15 cellular contexts compared by ENCODE assay signal in genomic region chr6:161303628-161304340, GRCh38. TPM values are rescaled to one million over a fixed set of nuclear protein-coding genes. Genes with fewer than 3 reads are reported as not detected.
DNase-seq lines count a peak whose midpoint lies in the region; ATAC-seq and TF ChIP-seq lines count a peak whose summit lies in the region.
"Had no signal": no experiment of that assay in that cellular context is flagged by ENCODE, and none has a peak within 500 bp of the region (broad histone marks: within the 10 kb centered on the region; RNA-seq: fewer than 3 reads in every experiment).

No MANE protein-coding gene starts in this region.

- no peaks in the 10 kb centered on the region for H4K20me1 ChIP-seq in osteoblast (ENCODE audit: insufficient read depth, low read length)
- H4K20me1 ChIP-seq: BLaER1 had no signal

- ATAC-seq in HG02759 (IDR thresholded peaks at IDR 0.05; ENCODE audit: unreplicated experiment) (no peak), HG03520 (IDR thresholded peaks at IDR 0.05; ENCODE audit: unreplicated experiment) (no peak)
- ATAC-seq: natural killer cell treated with Interleukin-12 subunit alpha and Interleukin-12 subunit beta and Interleukin-15 and Interleukin-18, amount 100 ng/mL, for 72 hours had no signal

- no peak for TF ChIP-seq CTCF in epithelial cell of esophagus (IDR thresholded peaks at IDR 0.05; ENCODE audit: insufficient read depth, low read depth, low read length, missing control alignments)
- TF ChIP-seq CTCF in osteoblast (IDR thresholded peaks at IDR 0.05; ENCODE audit: extremely low read depth, low read depth, low read length): no peak
- no peak for TF ChIP-seq CTCF in transverse colon (IDR thresholded peaks at IDR 0.05)

- no peak for TF ChIP-seq EP300 in transverse colon (IDR thresholded peaks at IDR 0.05; ENCODE audit: low read depth)

- peak overlapping the region; percentile 28 for H3K27ac ChIP-seq in osteoblast (ENCODE audit: low read depth, low read length)
- no peak overlapping the region for H3K27ac ChIP-seq in transverse colon
- H3K27ac ChIP-seq: BLaER1, suprapubic skin had no signal

- no peaks in the 10 kb centered on the region for H3K27me3 ChIP-seq in osteoblast (ENCODE audit: insufficient read depth, low read length)
- no peaks in the 10 kb centered on the region for H3K27me3 ChIP-seq in transverse colon
- H3K27me3 ChIP-seq: BLaER1, suprapubic skin had no signal

- H3K4me1 ChIP-seq in osteoblast (ENCODE audit: insufficient read depth, low read length) (peaks cover 29% of the 10 kb centered on the region), transverse colon (no peaks in the 10 kb centered on the region)
- H3K4me1 ChIP-seq: BLaER1 had no signal

- no peak for TF ChIP-seq POLR2A in transverse colon (IDR thresholded peaks at IDR 0.05)

- no peaks in the 10 kb centered on the region for H3K79me2 ChIP-seq in osteoblast (ENCODE audit: insufficient read depth, low read length)

- DNase-seq in GM03348 (ENCODE audit: low spot score): peak; percentile 25
- DNase-seq in RKO (ENCODE audit: low spot score): peak; percentile 48
- peak; percentile 34 for DNase-seq in epithelial cell of esophagus (ENCODE audit: low read depth)
- peak; percentile 91 for DNase-seq in osteoblast (ENCODE audit: insufficient read length, low spot score, missing footprints)
- no peak for DNase-seq in cerebellar nuclear complex (lab: John Stamatoyannopoulos, UW)
- no peak for DNase-seq in transverse colon
- DNase-seq: activated CD4-positive, alpha-beta T cell treated with anti-CD3 and anti-CD28 coated beads, Interleukin-2, amount 50 U/mL, for 1 hour; central memory CD4-positive, alpha-beta T cell; NCI-H2081; NCI-H510A treated with DMSO at 0.1 percent for 48 hours had no signal

- intact Hi-C loops in transverse colon (cut with DNase I; ENCODE audit: low total_unique reads): no loop called here

- H3K9me3 ChIP-seq in osteoblast (ENCODE audit: low read depth, low read length) (no peaks in the 10 kb centered on the region), transverse colon (no peaks in the 10 kb centered on the region)
- H3K9me3 ChIP-seq: suprapubic skin had no signal

- WGBS in transverse colon (ENCODE audit: low coverage in 1 of 2), 2 donors: 91% methylated on average over 16 of the region's 16 CpGs; no CpG with 5 or more reads in 1 of the 2 donors

- no peak overlapping the region for H3K4me3 ChIP-seq in epithelial cell of esophagus (ENCODE audit: low read length)
- H3K4me3 ChIP-seq in osteoblast (ENCODE audit: insufficient read depth, low read length): no peak overlapping the region
- no peak overlapping the region for H3K4me3 ChIP-seq in transverse colon
- H3K4me3 ChIP-seq: BLaER1, suprapubic skin had no signal

- in situ Hi-C loops in transverse colon (cut with MboI; ENCODE audit: low pct_ligation_motif_present in 1 of 4, low pct_unique_long_range_greater_than_20kb in 1 of 4, low sequenced_read_pairs in 3 of 4): no loop called here

- H3K4me2 ChIP-seq in osteoblast (ENCODE audit: insufficient read depth, low read length): peak overlapping the region; percentile 47
- H3K4me2 ChIP-seq: BLaER1 had no signal

- H3K36me3 ChIP-seq in osteoblast (ENCODE audit: insufficient read depth, low read length): no peaks in the 10 kb centered on the region
- no peaks in the 10 kb centered on the region for H3K36me3 ChIP-seq in transverse colon
- H3K36me3 ChIP-seq: BLaER1, suprapubic skin had no signal

- H2AFZ ChIP-seq in osteoblast (ENCODE audit: low read length): no peak overlapping the region

RNA-seq across cellular contexts. Expression of gene AGPAT4, which starts 29.9 kb away (rescaled TPM):
- total RNA-seq in osteoblast (13.8 and 16.8 TPM in 2 replicates), transverse colon (1 to 10 TPM; 2.2 to 6.4 (median 4.4) TPM)

Comparison
In these comparisons a context has a peak if more than half of its experiments do, and no peak if none do; other contexts are left out.
1. DNase-seq: peak in GM03348 (single experiment), RKO (single experiment), epithelial cell of esophagus (single experiment) and osteoblast (single experiment); none in cerebellar nuclear complex (0 of 2) and transverse colon (single experiment).